In the genomic region with DNA sequence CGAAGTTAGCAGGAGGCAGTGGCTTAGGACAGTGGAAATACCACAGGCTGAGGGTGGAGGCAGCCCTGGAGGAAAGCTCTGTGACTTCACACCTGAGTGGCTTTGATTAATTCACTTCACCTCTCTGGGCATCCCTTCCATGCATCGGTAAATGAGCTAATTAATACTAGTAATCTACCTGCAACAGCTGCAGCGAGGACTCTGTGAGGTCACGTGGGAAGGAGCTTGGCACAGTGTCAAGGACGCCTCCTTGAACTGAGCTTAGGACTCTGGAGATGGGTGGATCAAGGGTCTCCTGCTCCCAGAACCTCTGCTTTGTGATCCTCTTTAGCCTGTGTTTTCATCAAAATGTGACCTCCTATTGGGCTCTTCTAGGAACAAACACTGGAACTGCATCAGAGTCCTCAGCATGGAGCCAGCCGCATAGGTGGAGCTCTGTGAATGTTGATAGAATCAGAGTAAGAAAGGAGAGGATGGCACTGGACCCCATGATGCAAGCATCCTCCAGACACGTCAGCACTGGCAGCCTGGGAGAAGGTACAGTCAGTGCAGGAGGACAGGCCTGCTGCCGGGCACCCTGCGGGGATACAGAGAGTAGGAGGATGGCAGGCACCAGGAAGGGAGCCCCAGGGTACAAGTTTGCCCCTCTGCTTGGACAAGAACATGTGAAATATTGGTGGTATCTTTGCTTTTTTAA, we compare ENCODE assay signal across 9 cellular contexts. TPM values are rescaled to one million over a fixed set of nuclear protein-coding genes. Genes with fewer than 3 reads are reported as not detected.
DNase-seq lines count a peak whose midpoint lies in the region; ATAC-seq and TF ChIP-seq lines count a peak whose summit lies in the region.
"Had no signal": no experiment of that assay in that cellular context is flagged by ENCODE, and none has a peak within 500 bp of the region (broad histone marks: within the 10 kb centered on the region; RNA-seq: fewer than 3 reads in every experiment).

No MANE protein-coding gene starts in this region.

- TF ChIP-seq CTCF in brain microvascular endothelial cell (IDR thresholded peaks at IDR 0.05; ENCODE audit: low read depth, low read length, missing control alignments) (no peak), lower leg skin (IDR thresholded peaks at IDR 0.05) (no peak), suprapubic skin (IDR thresholded peaks at IDR 0.05) (no peak), GM20000 (IDR thresholded peaks at IDR 0.05; ENCODE audit: extremely low read depth, missing control alignments) (no peak)

- TF ChIP-seq POLR2A in lower leg skin (IDR thresholded peaks at IDR 0.05) (no peak), suprapubic skin (IDR thresholded peaks at IDR 0.05) (no peak)

- in situ Hi-C loops in brain microvascular endothelial cell (cut with HindIII; ENCODE audit: low pct_ligation_motif_present, low sequenced_read_pairs): no loop called here

- WGBS in lower leg skin, 2 donors: 37 to 40% methylated on average over 8 of the region's 9 CpGs
- 45% methylated on average over 9 of the region's 9 CpGs for WGBS in suprapubic skin

- intact Hi-C loops in lower leg skin (cut with DNase I; ENCODE audit: low total_unique reads): no loop called here

- H3K36me3 ChIP-seq in brain microvascular endothelial cell (replicated peaks) (no peaks in the 10 kb centered on the region), suprapubic skin (no peaks in the 10 kb centered on the region)

- no peaks in the 10 kb centered on the region for H3K27me3 ChIP-seq in brain microvascular endothelial cell (replicated peaks)
- H3K27me3 ChIP-seq in suprapubic skin: no peaks in the 10 kb centered on the region

- no peaks in the 10 kb centered on the region for H3K9me3 ChIP-seq in suprapubic skin

- H3K4me1 ChIP-seq in suprapubic skin: peaks cover 50% of the 10 kb centered on the region

- no peak for ATAC-seq in GM19463 (IDR thresholded peaks at IDR 0.05; ENCODE audit: unreplicated experiment)

- DNase-seq in DMS 273 (lab: John Stamatoyannopoulos, UW; ENCODE audit: unreplicated experiment) (peak; percentile 76), DMS 273 treated with DMSO at 0.1 percent for 48 hours (lab: John Stamatoyannopoulos, UW) (no peak), brain microvascular endothelial cell (no peak), lower leg skin (ENCODE audit: low spot score in 2 of 2) (peak; percentile 47 to 87), suprapubic skin (ENCODE audit: low spot score in 2 of 2) (peak in 1 of 2 donors; percentile 75), GM20000 (ENCODE audit: low spot score) (no peak), dermis blood vessel endothelial cell (no peak)

- TF ChIP-seq EP300 in suprapubic skin (IDR thresholded peaks at IDR 0.05): no peak

- H3K27ac ChIP-seq in brain microvascular endothelial cell (no peak overlapping the region), suprapubic skin (peak overlapping the region; percentile 76)
- H3K27ac ChIP-seq: 22Rv1 had no signal

- peak overlapping the region; percentile 50 for H3K4me3 ChIP-seq in brain microvascular endothelial cell (ENCODE audit: low read depth, low read length)
- H3K4me3 ChIP-seq in lower leg skin (ENCODE audit: low read depth, poor library complexity, severe bottlenecking): no peak overlapping the region
- H3K4me3 ChIP-seq in suprapubic skin: peak overlapping the region; percentile 49

RNA-seq across cellular contexts. Expression of a gene that starts 1.0 kb away (rescaled TPM):
- total RNA-seq in lower leg skin (10 to 100 TPM; 10.5 to 37.8 (median 18.5) TPM), suprapubic skin (10 to 100 TPM; 17.3 to 21.3 (median 19.8) TPM), dermis blood vessel endothelial cell (12.3 and 14.9 TPM in 2 replicates)

Comparison
In these comparisons a context has a peak if more than half of its experiments do, and no peak if none do; other contexts are left out.
1. DNase-seq: peak in DMS 273 (single experiment) and lower leg skin (2 of 2); none in DMS 273 treated with DMSO at 0.1 percent for 48 hours (single experiment), brain microvascular endothelial cell (single experiment), GM20000 (single experiment) and dermis blood vessel endothelial cell (single experiment).